In genomic region chr12:96176575-96176974, GRCh38 we compare ENCODE assay signal across 22 cellular contexts. TPM values are rescaled to one million over a fixed set of nuclear protein-coding genes. Genes with fewer than 3 reads are reported as not detected.
A peak's percentile ranks its signal among the peaks of the same experiment; 100 is the strongest.
DNase-seq lines count a peak whose midpoint lies in the region; ATAC-seq, FAIRE-seq and TF ChIP-seq lines count a peak whose summit lies in the region.
"Had no signal": no experiment of that assay in that cellular context is flagged by ENCODE, and none has a peak within 500 bp of the region (broad histone marks: within the 10 kb centered on the region; RNA-seq: fewer than 3 reads in every experiment).

No MANE protein-coding gene starts in this region.

- no peak overlapping the region for H2AFZ ChIP-seq in astrocyte (ENCODE audit: low read depth, low read length)

- H3K4me3 Mint-ChIP-seq in activated CD4-positive, alpha-beta T cell treated with anti-CD3 and anti-CD28 coated beads for 36 hours, result no peak overlapping the region
- H3K4me3 Mint-ChIP-seq in T-helper 17 cell (peak overlapping the region; percentile 69), astrocyte (ENCODE audit: unreplicated experiment) (no peak overlapping the region)

- DNase-seq in activated CD4-positive, alpha-beta T cell treated with anti-CD3 and anti-CD28 coated beads for 36 hours, result no peak
- no peak for DNase-seq in activated CD4-positive, alpha-beta T cell treated with anti-CD3 and anti-CD28 coated beads for 4 hours
- DNase-seq in T-helper 17 cell, result no peak
- DNase-seq in astrocyte (ENCODE audit: low read depth), result no peak
- no peak for DNase-seq in kidney
- DNase-seq in OCI-M2 (lab: John Stamatoyannopoulos, UW; ENCODE audit: unreplicated experiment), result no peak
- DNase-seq: DMS 273 treated with DMSO at 0.1 percent for 48 hours, dorsolateral prefrontal cortex, gastrocnemius medialis, hypothalamus, islet precursor cell, MM.1S, NCI-H1436, NCI-H524, retina had no signal

- peak overlapping the region; percentile 83 for H3K27ac Mint-ChIP-seq in activated CD4-positive, alpha-beta T cell treated with anti-CD3 and anti-CD28 coated beads for 36 hours
- H3K27ac Mint-ChIP-seq in T-helper 17 cell (peak overlapping the region; percentile 77), astrocyte (ENCODE audit: unreplicated experiment) (no peak overlapping the region)

- no peak for ATAC-seq in activated CD4-positive, alpha-beta T cell treated with anti-CD3 and anti-CD28 coated beads for 36 hours
- no peak for ATAC-seq in T-helper 17 cell
- ATAC-seq in HG02852 (IDR thresholded peaks at IDR 0.05; ENCODE audit: unreplicated experiment), result no peak
- ATAC-seq: gastrocnemius medialis had no signal

- H4K20me1 ChIP-seq in BLaER1 treated with 17β-estradiol and CSF1 and Interleukin-3, amounts not matched to agents 10 nM and 100 nM, result no peaks in the 10 kb centered on the region
- no peaks in the 10 kb centered on the region for H4K20me1 ChIP-seq in astrocyte (ENCODE audit: insufficient read depth, low read length)
- H4K20me1 ChIP-seq: BLaER1 had no signal

- H3K36me3 ChIP-seq in BLaER1 treated with 17β-estradiol and CSF1 and Interleukin-3, amounts not matched to agents 10 nM and 100 nM, result peaks cover 0 to 4% (median 0%) of the 10 kb centered on the region in 11 experiments; a peak in 1 of 22 replicates
- H3K36me3 ChIP-seq in astrocyte (ENCODE audit: insufficient read depth, low read length) (no peaks in the 10 kb centered on the region), kidney (ENCODE audit: control insufficient read depth in 1 of 2, insufficient read depth in 2 of 2, low read length in 2 of 2) (no peaks in the 10 kb centered on the region)
- H3K36me3 ChIP-seq: BLaER1, gastrocnemius medialis had no signal

- FAIRE-seq in astrocyte (lab: Jason Lieb, UNC), result no peak
- FAIRE-seq in kidney (lab: Jason Lieb, UNC), result no peak
- FAIRE-seq: A204.1, TTC549, urothelium cell line had no signal

- H3K36me3 Mint-ChIP-seq in activated CD4-positive, alpha-beta T cell treated with anti-CD3 and anti-CD28 coated beads for 36 hours (ENCODE audit: low read depth), result peaks cover 11% of the 10 kb centered on the region
- H3K36me3 Mint-ChIP-seq in T-helper 17 cell (ENCODE audit: low read depth) (no peaks in the 10 kb centered on the region), astrocyte (ENCODE audit: low read depth, unreplicated experiment) (no peaks in the 10 kb centered on the region)

- no peaks in the 10 kb centered on the region for H3K79me2 ChIP-seq in astrocyte (ENCODE audit: insufficient read depth, low read length)

- 0 out of 20 replicates have a peak overlapping the region, but pooled peaks of 1 of the 10 experiments have one; percentile 3 for H3K4me3 ChIP-seq in BLaER1 treated with 17β-estradiol and CSF1 and Interleukin-3, amounts not matched to agents 10 nM and 100 nM
- H3K4me3 ChIP-seq in astrocyte (ENCODE audit: insufficient read depth, low read depth, low read length), result no peak overlapping the region
- H3K4me3 ChIP-seq in kidney (ENCODE audit: low read length in 2 of 2), result no peak overlapping the region
- H3K4me3 ChIP-seq: BLaER1, dorsolateral prefrontal cortex, gastrocnemius medialis, lung had no signal

- peaks cover 0 to 36% (median 16%) of the 10 kb centered on the region in 10 experiments; a peak in 12 of 20 replicates for H3K4me1 ChIP-seq in BLaER1 treated with 17β-estradiol and CSF1 and Interleukin-3, amounts not matched to agents 10 nM and 100 nM
- H3K4me1 ChIP-seq in astrocyte (ENCODE audit: insufficient read depth, low read length) (no peaks in the 10 kb centered on the region), kidney (ENCODE audit: control insufficient read depth in 1 of 2, insufficient read depth in 1 of 2, low read depth in 1 of 2, low read length in 2 of 2) (no peaks in the 10 kb centered on the region)
- H3K4me1 ChIP-seq: BLaER1, gastrocnemius medialis had no signal

- no peaks in the 10 kb centered on the region for H3K27me3 ChIP-seq in BLaER1 treated with 17β-estradiol and CSF1 and Interleukin-3, amounts not matched to agents 10 nM and 100 nM
- no peaks in the 10 kb centered on the region for H3K27me3 ChIP-seq in astrocyte (ENCODE audit: insufficient read depth, low read length)
- H3K27me3 ChIP-seq: BLaER1, gastrocnemius medialis had no signal

- peak overlapping the region in 7 of 11 experiments; percentile 9 to 83 (median 53); a peak in 9 of 22 replicates for H3K4me2 ChIP-seq in BLaER1 treated with 17β-estradiol and CSF1 and Interleukin-3, amounts not matched to agents 10 nM and 100 nM
- peak overlapping the region; percentile 15 for H3K4me2 ChIP-seq in astrocyte (ENCODE audit: low read length)
- H3K4me2 ChIP-seq: BLaER1 had no signal

- TF ChIP-seq CTCF in astrocyte (IDR thresholded peaks at IDR 0.05; ENCODE audit: insufficient read depth, low read depth, low read length), result no peak
- no peak for TF ChIP-seq CTCF in kidney (IDR thresholded peaks at IDR 0.05; ENCODE audit: borderline replicate concordance, extremely low read depth, insufficient read depth)

- CTCF ChIA-PET in activated CD4-positive, alpha-beta T cell treated with anti-CD3 and anti-CD28 coated beads for 36 hours (lab: Charles Lee), result interaction anchor here (0.5 to 2.1 kb wide), 17 partner anchors 11 to 558 kb away, joined by 3 to 14 read pairs (median 5); partner anchors contain the start of gene LTA4H

- POLR2A ChIA-PET in activated CD4-positive, alpha-beta T cell treated with anti-CD3 and anti-CD28 coated beads for 36 hours (lab: Charles Lee), result interaction anchor here (0.9 to 1.4 kb wide), 5 partner anchors 16 to 36 kb away, joined by 3 to 20 read pairs (median 3); no protein-coding TSS in a partner anchor

- H3K9ac ChIP-seq in BLaER1 treated with 17β-estradiol and CSF1 and Interleukin-3, amounts not matched to agents 10 nM and 100 nM, result peak overlapping the region in 2 of 11 experiments; percentile 7 to 48; a peak in 2 of 22 replicates
- H3K9ac ChIP-seq in astrocyte (ENCODE audit: low read length), result no peak overlapping the region
- no peak overlapping the region for H3K9ac ChIP-seq in kidney (ENCODE audit: low read length in 2 of 2)
- H3K9ac ChIP-seq: BLaER1 had no signal

- H3K9me3 Mint-ChIP-seq in activated CD4-positive, alpha-beta T cell treated with anti-CD3 and anti-CD28 coated beads for 36 hours (ENCODE audit: low read depth), result peaks cover 19% of the 10 kb centered on the region
- peaks cover 11% of the 10 kb centered on the region for H3K9me3 Mint-ChIP-seq in astrocyte (ENCODE audit: unreplicated experiment)

- intact Hi-C loops in activated CD4-positive, alpha-beta T cell treated with anti-CD3 and anti-CD28 coated beads for 36 hours (cut with DNase I, micrococcal nuclease), result loop anchor here (2.0 kb wide), 2 partner anchors 38 to 56 kb away; no protein-coding TSS in a partner anchor
- intact Hi-C loops in kidney (cut with DNase I), result no loop called here

- peak overlapping the region in 5 of 11 experiments; percentile 14 to 75 (median 56); a peak in 9 of 22 replicates for H3K27ac ChIP-seq in BLaER1 treated with 17β-estradiol and CSF1 and Interleukin-3, amounts not matched to agents 10 nM and 100 nM
- no peak overlapping the region for H3K27ac ChIP-seq in astrocyte (ENCODE audit: low read depth, low read length)
- H3K27ac ChIP-seq in kidney (ENCODE audit: low read depth in 2 of 2, low read length in 2 of 2), result no peak overlapping the region
- H3K27ac ChIP-seq: BLaER1, dorsolateral prefrontal cortex, gastrocnemius medialis had no signal

- H3K9me3 ChIP-seq in BLaER1 treated with 17β-estradiol and CSF1 and Interleukin-3, amounts not matched to agents 10 nM and 100 nM (replicated peaks in 1 of 11), result peaks cover 30 to 65% (median 44%) of the 10 kb centered on the region in 11 experiments
- no peaks in the 10 kb centered on the region for H3K9me3 ChIP-seq in T-helper 17 cell (ENCODE audit: control insufficient read depth, low read length, poor library complexity, severe bottlenecking)
- no peaks in the 10 kb centered on the region for H3K9me3 ChIP-seq in astrocyte (ENCODE audit: insufficient read depth, low read depth, low read length)
- peaks cover 0 to 10% of the 10 kb centered on the region in 2 donors for H3K9me3 ChIP-seq in kidney (ENCODE audit: control insufficient read depth in 1 of 2, low read length in 2 of 2)
- H3K9me3 ChIP-seq: gastrocnemius medialis had no signal

- no peaks in the 10 kb centered on the region for H3K27me3 Mint-ChIP-seq in activated CD4-positive, alpha-beta T cell treated with anti-CD3 and anti-CD28 coated beads for 36 hours
- H3K27me3 Mint-ChIP-seq in T-helper 17 cell (peaks cover 5% of the 10 kb centered on the region), astrocyte (ENCODE audit: low read depth, unreplicated experiment) (peaks cover 17% of the 10 kb centered on the region)

- peaks cover 25% of the 10 kb centered on the region for H3K4me1 Mint-ChIP-seq in activated CD4-positive, alpha-beta T cell treated with anti-CD3 and anti-CD28 coated beads for 36 hours
- H3K4me1 Mint-ChIP-seq in T-helper 17 cell, result peaks cover 5% of the 10 kb centered on the region
- peaks cover 4% of the 10 kb centered on the region for H3K4me1 Mint-ChIP-seq in astrocyte (ENCODE audit: low read depth, unreplicated experiment)

RNA-seq across cellular contexts. Expression of gene ELK3, which starts 17.6 kb away (rescaled TPM):
- total RNA-seq in activated CD4-positive, alpha-beta T cell treated with anti-CD3 and anti-CD28 coated beads for 36 hours, result 10 to 100 TPM; 17.0 to 17.4 TPM
- total RNA-seq in T-helper 17 cell (10 to 100 TPM; 68.8 to 71.2 TPM), astrocyte (54.8 and 62.7 TPM in 2 replicates), kidney (59.5 TPM)
- polyA plus RNA-seq in kidney (ENCODE audit: insufficient read depth, low read depth, low replicate concordance), result 10.5 TPM
